Comparison of ENCODE assay signal across 20 cellular contexts in the genomic region with DNA sequence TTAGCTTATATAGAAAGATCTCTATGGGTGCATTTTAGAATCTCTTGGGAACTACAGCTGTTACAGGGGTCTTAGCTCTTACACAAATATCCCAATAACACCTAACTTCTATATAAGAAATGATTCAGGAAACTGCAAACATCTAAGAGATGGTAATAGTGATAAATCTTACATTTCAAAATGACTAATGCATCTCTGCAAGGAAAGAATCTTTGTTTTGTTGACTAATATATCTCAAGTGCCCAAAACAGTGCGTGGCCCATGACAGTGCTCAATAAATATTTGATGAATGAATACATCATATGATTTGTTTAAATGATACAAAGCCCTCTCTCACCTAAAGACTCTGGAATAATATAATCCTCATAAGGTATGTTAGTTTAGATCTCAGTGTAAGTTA. TPM values are rescaled to one million over a fixed set of nuclear protein-coding genes. Genes with fewer than 3 reads are reported as not detected.
DNase-seq lines count a peak whose midpoint lies in the region; ATAC-seq, FAIRE-seq and TF ChIP-seq lines count a peak whose summit lies in the region.
"Had no signal": no experiment of that assay in that cellular context is flagged by ENCODE, and none has a peak within 500 bp of the region (broad histone marks: within the 10 kb centered on the region; RNA-seq: fewer than 3 reads in every experiment).

No MANE protein-coding gene starts in this region.

- no peak overlapping the region for H2AFZ ChIP-seq in keratinocyte (ENCODE audit: control insufficient read depth, low read length)
- H2AFZ ChIP-seq: parathyroid adenoma had no signal

- no peak overlapping the region for H3K4me3 ChIP-seq in keratinocyte (ENCODE audit: control insufficient read depth in 2 of 3, extremely low read depth in 1 of 3, insufficient read depth in 2 of 3, low read depth in 1 of 3, low read length in 3 of 3)
- no peak overlapping the region for H3K4me3 ChIP-seq in colonic mucosa

- H3K9ac ChIP-seq in keratinocyte (ENCODE audit: control insufficient read depth, extremely low read depth, insufficient read depth, low read length) (no peak overlapping the region), colonic mucosa (ENCODE audit: low read depth in 2 of 2, low read length in 2 of 2) (no peak overlapping the region)
- H3K9ac ChIP-seq: parathyroid adenoma had no signal

- H3K4me1 ChIP-seq in keratinocyte (ENCODE audit: control insufficient read depth, extremely low read depth, insufficient read depth, low read length) (peaks cover 15% of the 10 kb centered on the region), colonic mucosa (no peaks in the 10 kb centered on the region)
- H3K4me1 ChIP-seq: parathyroid adenoma had no signal

- no peaks in the 10 kb centered on the region for H3K9me1 ChIP-seq in keratinocyte (ENCODE audit: control insufficient read depth, extremely low read depth, insufficient read depth, low read length)

- H3K27me3 ChIP-seq in keratinocyte (ENCODE audit: control insufficient read depth, extremely low read depth, insufficient read depth, low read length) (no peaks in the 10 kb centered on the region), colonic mucosa (no peaks in the 10 kb centered on the region)

- TF ChIP-seq CTCF in keratinocyte (optimal IDR thresholded peaks at IDR 0.05 in 1 of 3, IDR thresholded peaks at IDR 0.05 in 1 of 3, conservative IDR thresholded peaks at IDR 0.05 in 1 of 3; ENCODE audit: extremely low read depth in 1 of 3, insufficient read depth in 2 of 3, low read length in 3 of 3), result no peak
- no peak for TF ChIP-seq CTCF in colonic mucosa (IDR thresholded peaks at IDR 0.05)

- peak; percentile 16 for DNase-seq in AG20443 (ENCODE audit: low spot score)
- DNase-seq in HTR-8/SVneo (ENCODE audit: insufficient read length, low spot score), result peak; percentile 1
- peak; percentile 44 for DNase-seq in amniotic epithelial cell (ENCODE audit: low read depth)
- peak; percentile 7 for DNase-seq in keratinocyte (ENCODE audit: low read depth, low spot score)
- DNase-seq in GM19239 (ENCODE audit: insufficient read length, low spot score), result no peak
- no peak for DNase-seq in stimulated activated naive CD8-positive, alpha-beta T cell treated with anti-CD3 and anti-CD28 coated beads, Interleukin-15, amount 100 ng/mL, for 72 hours
- no peak for DNase-seq in colonic mucosa
- DNase-seq in HuH-7 (ENCODE audit: low spot score), result no peak
- DNase-seq: activated CD4-positive, CD25-positive, alpha-beta regulatory T cell treated with anti-CD3 and anti-CD28 coated beads, Interleukin-2, amount 50 U/mL, for 72 hours; activated naive CD4-positive, alpha-beta T cell; left ventricle myocardium superior; MM.1S; NCI-H2029 treated with DMSO at 0.1 percent for 48 hours; NCI-H748 treated with DMSO at 0.1 percent for 48 hours; RPMI8226; stimulated activated CD4-positive, alpha-beta T cell treated with anti-CD3 and anti-CD28 coated beads, Interleukin-12 subunit alpha, Interleukin-12 subunit beta, amount 100 ng/mL, for 4 hours; stimulated activated naive CD4-positive, alpha-beta T cell treated with Interleukin-2 at 50 U/mL for 16 hours had no signal

- H3K27me3 Mint-ChIP-seq in stimulated activated naive CD8-positive, alpha-beta T cell treated with anti-CD3 and anti-CD28 coated beads, Interleukin-15, amount 100 ng/mL, for 72 hours, result no peaks in the 10 kb centered on the region
- H3K27me3 Mint-ChIP-seq: B cell had no signal

- H3K9me3 ChIP-seq in keratinocyte (ENCODE audit: control insufficient read depth, low read depth, low read length) (no peaks in the 10 kb centered on the region), colonic mucosa (no peaks in the 10 kb centered on the region)

- H3K79me2 ChIP-seq in keratinocyte (ENCODE audit: control insufficient read depth, insufficient read depth, low read length), result no peaks in the 10 kb centered on the region
- H3K79me2 ChIP-seq: parathyroid adenoma had no signal

- H3K36me3 ChIP-seq in keratinocyte (ENCODE audit: control insufficient read depth in 2 of 2, extremely low read depth in 1 of 2, insufficient read depth in 2 of 2, low read length in 2 of 2) (peaks cover 2 to 18% of the 10 kb centered on the region in 2 experiments), colonic mucosa (no peaks in the 10 kb centered on the region)

- no peak for ATAC-seq in stimulated activated naive CD8-positive, alpha-beta T cell treated with anti-CD3 and anti-CD28 coated beads, Interleukin-15, amount 100 ng/mL, for 72 hours
- ATAC-seq: left ventricle myocardium superior had no signal

- dilution Hi-C loops in keratinocyte (cut with MboI; ENCODE audit: extremely low pct_ligation_motif_present, low sequenced_read_pairs), result no loop called here

- no peak overlapping the region for H3K27ac Mint-ChIP-seq in stimulated activated naive CD8-positive, alpha-beta T cell treated with anti-CD3 and anti-CD28 coated beads, Interleukin-15, amount 100 ng/mL, for 72 hours
- H3K27ac Mint-ChIP-seq: B cell had no signal

- FAIRE-seq in HTR-8/SVneo (lab: Jason Lieb, UNC) (no peak), keratinocyte (lab: Jason Lieb, UNC) (peak; percentile 26), GM19239 (lab: Jason Lieb, UNC) (no peak)
- FAIRE-seq: urothelium cell line had no signal

- peak overlapping the region; percentile 66 for H3K27ac ChIP-seq in keratinocyte (ENCODE audit: control insufficient read depth, insufficient read depth, low read length)
- no peak overlapping the region for H3K27ac ChIP-seq in colonic mucosa
- H3K27ac ChIP-seq: parathyroid adenoma had no signal

- no peaks in the 10 kb centered on the region for H3K4me1 Mint-ChIP-seq in stimulated activated naive CD8-positive, alpha-beta T cell treated with anti-CD3 and anti-CD28 coated beads, Interleukin-15, amount 100 ng/mL, for 72 hours

- no peaks in the 10 kb centered on the region for H4K20me1 ChIP-seq in keratinocyte (ENCODE audit: control insufficient read depth, extremely low read depth, insufficient read depth, low read length)

- intact Hi-C loops in colonic mucosa (cut with DNase I), result no loop called here

- no peak overlapping the region for H3K4me3 Mint-ChIP-seq in stimulated activated naive CD8-positive, alpha-beta T cell treated with anti-CD3 and anti-CD28 coated beads, Interleukin-15, amount 100 ng/mL, for 72 hours
- H3K4me3 Mint-ChIP-seq: B cell had no signal

- no peaks in the 10 kb centered on the region for H3K9me3 Mint-ChIP-seq in stimulated activated naive CD8-positive, alpha-beta T cell treated with anti-CD3 and anti-CD28 coated beads, Interleukin-15, amount 100 ng/mL, for 72 hours

- H3K4me2 ChIP-seq in keratinocyte (ENCODE audit: control insufficient read depth, extremely low read depth, insufficient read depth, low read depth, low read length), result peak overlapping the region; percentile 14

RNA-seq across cellular contexts. Expression of a gene that starts 47.5 kb away (rescaled TPM):
- 1.1 to 6.1 TPM (median 3.9 TPM) in 3 replicates for polyA plus RNA-seq in keratinocyte
- 2.6 TPM for polyA plus RNA-seq in keratinocyte (2011; ENCODE audit: low read depth)
- polyA plus RNA-seq in keratinocyte (2011; cell fraction: cytosol; rRNA removed), result 0.87 and 1.5 TPM in 2 replicates
- 2.5 and 3.9 TPM in 2 replicates for polyA plus RNA-seq in keratinocyte (2011; cell fraction: nucleus; rRNA removed)
- 0.28 and 6.1 TPM in 2 replicates for polyA plus RNA-seq in keratinocyte (2012; ENCODE audit: low replicate concordance)
- 0.13 to 12.8 TPM (median 1.2 TPM) in 3 replicates for polyA minus RNA-seq in keratinocyte
- polyA minus RNA-seq in keratinocyte (2011; cell fraction: cytosol; rRNA and poly(A)+ RNA removed), result 2.3 TPM
- 3.7 and 12.0 TPM in 2 replicates for polyA minus RNA-seq in keratinocyte (2011; cell fraction: nucleus; rRNA and poly(A)+ RNA removed)
- total RNA-seq in colonic mucosa, result 10 to 100 TPM in 1 of 2 donors, 1 to 10 TPM in 1; 9.8 to 23.2 TPM

RNA-seq across cellular contexts. Expression of a gene that starts 51.0 kb away (rescaled TPM):
- 31.6 to 58.1 TPM (median 51.3 TPM) in 3 replicates for polyA plus RNA-seq in keratinocyte
- 17.1 TPM for polyA plus RNA-seq in keratinocyte (2011; ENCODE audit: low read depth)
- polyA plus RNA-seq in keratinocyte (2011; cell fraction: cytosol; rRNA removed), result 26.6 and 41.6 TPM in 2 replicates
- polyA plus RNA-seq in keratinocyte (2011; cell fraction: nucleus; rRNA removed), result 61.5 and 67.4 TPM in 2 replicates
- polyA plus RNA-seq in keratinocyte (2012; ENCODE audit: low replicate concordance), result 24.1 and 24.7 TPM in 2 replicates
- polyA minus RNA-seq in keratinocyte, result 2.9 to 13.8 TPM (median 13.2 TPM) in 3 replicates
- polyA minus RNA-seq in keratinocyte (2011; cell fraction: cytosol; rRNA and poly(A)+ RNA removed), result 19.4 TPM
- polyA minus RNA-seq in keratinocyte (2011; cell fraction: nucleus; rRNA and poly(A)+ RNA removed), result 7.9 and 14.3 TPM in 2 replicates
- 10 to 100 TPM; 14.0 to 35.3 TPM for total RNA-seq in colonic mucosa

Comparison
In these comparisons a context has a peak if more than half of its experiments do, and no peak if none do; other contexts are left out.
1. DNase-seq: peak in AG20443 (single experiment), HTR-8/SVneo (single experiment), amniotic epithelial cell (single experiment) and keratinocyte (single experiment); none in GM19239 (single experiment), stimulated activated naive CD8-positive, alpha-beta T cell treated with anti-CD3 and anti-CD28 coated beads, Interleukin-15, amount 100 ng/mL, for 72 hours (0 of 2), colonic mucosa (single experiment) and HuH-7 (single experiment).